ENCODE assay signal across 13 cellular contexts in genomic region chrX:46547857-46548256, GRCh38. TPM values are rescaled to one million over a fixed set of nuclear protein-coding genes. Genes with fewer than 3 reads are reported as not detected.
DNase-seq lines count a peak whose midpoint lies in the region; ATAC-seq, FAIRE-seq and TF ChIP-seq lines count a peak whose summit lies in the region.
"Had no signal": no experiment of that assay in that cellular context is flagged by ENCODE, and none has a peak within 500 bp of the region (broad histone marks: within the 10 kb centered on the region; RNA-seq: fewer than 3 reads in every experiment).

No MANE protein-coding gene starts in this region.

- CTCF ChIA-PET in HCT116 (lab: Charles Lee), result interaction anchor here (1.2 kb wide), 1 partner anchor 211 kb away, joined by 4 read pairs; the partner anchor contains the start of gene SLC9A7

- H3K79me2 ChIP-seq in ACC112 (ENCODE audit: control insufficient read depth, insufficient read depth, low read length, unreplicated experiment), result peaks cover 41% of the 10 kb centered on the region
- peaks cover 52% of the 10 kb centered on the region for H3K79me2 ChIP-seq in HCT116 (ENCODE audit: insufficient read depth, low read length)
- H3K79me2 ChIP-seq in astrocyte (ENCODE audit: insufficient read depth, low read length), result peaks cover 53% of the 10 kb centered on the region

- H3K27ac Mint-ChIP-seq in astrocyte (ENCODE audit: unreplicated experiment) (peak overlapping the region; percentile 98), immature natural killer cell (peak overlapping the region in 1 of 6 donors; percentile 24)
- H3K27ac Mint-ChIP-seq: activated T-helper 2 cell treated with anti-CD3 and anti-CD28 coated beads, Interferon-gamma antibody, Interleukin-2, Interleukin-4, amounts not matched to agents 10 μg/mL and 5 μg/mL and 100 μg/mL, durations not matched to agents 14 hours and 24 hours and 36 hours had no signal

- no peak for TF ChIP-seq CTCF in HCT116 (IDR thresholded peaks at IDR 0.05 in 2 of 3, conservative IDR thresholded peaks at IDR 0.05 in 1 of 3; ENCODE audit: borderline replicate concordance in 1 of 3, insufficient read depth in 1 of 3, low read depth in 2 of 3, low read length in 2 of 3)
- no peak for TF ChIP-seq CTCF in astrocyte (IDR thresholded peaks at IDR 0.05; ENCODE audit: insufficient read depth, low read depth, low read length)

- H3K27me3 ChIP-seq in ACC112 (ENCODE audit: insufficient read depth, low read length) (no peaks in the 10 kb centered on the region), HCT116 (ENCODE audit: insufficient read depth, low read length) (no peaks in the 10 kb centered on the region), astrocyte (ENCODE audit: insufficient read depth, low read length) (no peaks in the 10 kb centered on the region)
- H3K27me3 ChIP-seq: colonic mucosa had no signal

- peak; percentile 90 for FAIRE-seq in astrocyte (lab: Jason Lieb, UNC)

- intact Hi-C loops in HCT116 (cut with micrococcal nuclease), result no loop called here

- H3K36me3 Mint-ChIP-seq in astrocyte (ENCODE audit: low read depth, unreplicated experiment), result peaks cover 8% of the 10 kb centered on the region
- H3K36me3 Mint-ChIP-seq in immature natural killer cell, result no peaks in the 10 kb centered on the region

- POLR2A ChIA-PET in HCT116 (lab: Charles Lee), result interaction anchor here (0.6 kb wide), 1 partner anchor 730 kb away, joined by 3 read pairs; no protein-coding TSS in a partner anchor

- H3K27me3 Mint-ChIP-seq in astrocyte (ENCODE audit: low read depth, unreplicated experiment) (no peaks in the 10 kb centered on the region), immature natural killer cell (ENCODE audit: low read depth in 3 of 3) (peaks cover 10 to 22% (median 12%) of the 10 kb centered on the region in 3 donors)

- H3K9me2 ChIP-seq in HCT116 (ENCODE audit: insufficient read depth), result no peaks in the 10 kb centered on the region

- H3K4me1 ChIP-seq in ACC112 (ENCODE audit: control insufficient read depth, insufficient read depth, low read length, unreplicated experiment), result peaks cover 14% of the 10 kb centered on the region
- H3K4me1 ChIP-seq in HCT116 (ENCODE audit: control insufficient read depth in 1 of 2, insufficient read depth in 2 of 2, low read length in 2 of 2), result peaks cover 23 to 55% of the 10 kb centered on the region in 2 experiments
- H3K4me1 ChIP-seq in astrocyte (ENCODE audit: insufficient read depth, low read length), result peaks cover 12% of the 10 kb centered on the region
- H3K4me1 ChIP-seq: colonic mucosa had no signal

- ATAC-seq in HCT116, result peak; percentile 32; the same call in 1 of the 2 replicates
- ATAC-seq in GM21360 (IDR thresholded peaks at IDR 0.05; ENCODE audit: unreplicated experiment), result no peak

- H3K4me3 ChIP-seq in ACC112 (ENCODE audit: low read depth, low read length) (peak overlapping the region; percentile 65), HCT116 (replicated peaks in 1 of 2; ENCODE audit: low read depth in 1 of 2, low read length in 2 of 2) (0 out of 4 replicates have a peak overlapping the region, but pooled peaks have one; percentile 1 to 15), astrocyte (ENCODE audit: insufficient read depth, low read depth, low read length) (peak overlapping the region; percentile 25)
- H3K4me3 ChIP-seq: colonic mucosa had no signal

- RAD21 ChIA-PET in HCT116 (lab: Charles Lee; ENCODE audit: low non-redundant PET in 1 of 2, low total read pairs in 2 of 2, uncharacterized antibody in 2 of 2, unreplicated experiment in 2 of 2), result no interaction called here

- no peak overlapping the region for H2AFZ ChIP-seq in ACC112 (ENCODE audit: low read length, unreplicated experiment)
- H2AFZ ChIP-seq in HCT116 (ENCODE audit: low read depth, low read length, poor library complexity, severe bottlenecking), result no peak overlapping the region
- no peak overlapping the region for H2AFZ ChIP-seq in astrocyte (ENCODE audit: low read depth, low read length)

- TF ChIP-seq POLR2A in HCT116 (IDR thresholded peaks at IDR 0.05; ENCODE audit: borderline replicate concordance, extremely low read depth, insufficient read depth, insufficient read length), result no peak

- H3K9me3 ChIP-seq in HCT116 (ENCODE audit: control insufficient read depth in 1 of 2, insufficient read depth in 1 of 2, low read depth in 1 of 2, low read length in 2 of 2) (no peaks in the 10 kb centered on the region), astrocyte (ENCODE audit: insufficient read depth, low read depth, low read length) (no peaks in the 10 kb centered on the region)
- H3K9me3 ChIP-seq: colonic mucosa had no signal

- peaks cover 21% of the 10 kb centered on the region for H3K4me1 Mint-ChIP-seq in astrocyte (ENCODE audit: low read depth, unreplicated experiment)
- H3K4me1 Mint-ChIP-seq in immature natural killer cell, result peaks cover 30 to 36% of the 10 kb centered on the region in 2 donors

- peaks cover 2% of the 10 kb centered on the region; the same call in 1 of the 2 replicates for H3K36me3 ChIP-seq in ACC112 (ENCODE audit: insufficient read depth, low read length)
- peaks cover 0 to 5% of the 10 kb centered on the region in 2 experiments; a peak in 1 of 4 replicates for H3K36me3 ChIP-seq in HCT116 (ENCODE audit: control insufficient read depth in 1 of 2, insufficient read depth in 2 of 2, low read length in 2 of 2)
- peaks cover 5% of the 10 kb centered on the region for H3K36me3 ChIP-seq in astrocyte (ENCODE audit: insufficient read depth, low read length)
- H3K36me3 ChIP-seq: colonic mucosa had no signal

- H3K27ac ChIP-seq in ACC112 (ENCODE audit: low read depth, low read length), result peak overlapping the region; percentile 61
- H3K27ac ChIP-seq in HCT116 (ENCODE audit: low read depth, low read length), result peak overlapping the region; percentile 61; the same call in 1 of the 2 replicates
- peak overlapping the region; percentile 73 for H3K27ac ChIP-seq in astrocyte (ENCODE audit: low read depth, low read length)
- H3K27ac ChIP-seq: C4-2B, colonic mucosa had no signal

- H3K9ac ChIP-seq in HCT116 (ENCODE audit: low read length) (no peak overlapping the region), astrocyte (ENCODE audit: low read length) (peak overlapping the region; percentile 39)

- H3K4me3 Mint-ChIP-seq in astrocyte (ENCODE audit: unreplicated experiment) (peak overlapping the region; percentile 62), immature natural killer cell (no peak overlapping the region)

- H4K20me1 ChIP-seq in HCT116 (ENCODE audit: insufficient read depth) (no peaks in the 10 kb centered on the region), astrocyte (ENCODE audit: insufficient read depth, low read length) (no peaks in the 10 kb centered on the region)

- peak; percentile 28 for DNase-seq in HCT116 (ENCODE audit: low read depth, low spot score)
- peak; percentile 86 for DNase-seq in astrocyte (ENCODE audit: low read depth)
- DNase-seq in hepatic stellate cell (ENCODE audit: low spot score), result peak; percentile 23
- no peak for DNase-seq in activated CD4-positive, alpha-beta T cell treated with anti-CD3 and anti-CD28 coated beads for 1 hour
- no peak for DNase-seq in activated CD4-positive, alpha-beta T cell treated with anti-CD3 and anti-CD28 coated beads, Interleukin-2, amount 50 U/mL, for 48 hours
- no peak for DNase-seq in immature natural killer cell
- DNase-seq: activated CD4-positive, alpha-beta T cell treated with anti-CD3 and anti-CD28 coated beads for 4 hours; colonic mucosa; MV-4-11 had no signal

- H3K4me2 ChIP-seq in HCT116 (ENCODE audit: low read length), result peak overlapping the region; percentile 90
- peak overlapping the region; percentile 96 for H3K4me2 ChIP-seq in astrocyte (ENCODE audit: low read length)

- no peak for TF ChIP-seq RAD21 in HCT116 (IDR thresholded peaks at IDR 0.05; ENCODE audit: low read depth)

- H3K9me3 Mint-ChIP-seq in astrocyte (ENCODE audit: unreplicated experiment) (no peaks in the 10 kb centered on the region), immature natural killer cell (peaks cover 0 to 1% (median 0%) of the 10 kb centered on the region in 6 donors)
- H3K9me3 Mint-ChIP-seq: activated T-helper 2 cell treated with anti-CD3 and anti-CD28 coated beads, Interferon-gamma antibody, Interleukin-2, Interleukin-4, amounts not matched to agents 10 μg/mL and 5 μg/mL and 100 μg/mL, durations not matched to agents 14 hours and 24 hours and 36 hours had no signal

- no TSS peak for BruUV-seq in HCT116 (replicated peaks; lab: Mats Ljungman, UMichigan)

TF ChIP-seq in HCT116, 20 proteins besides CTCF, POLR2A, EP300 and RAD21:
- TF ChIP-seq SP1 (IDR thresholded peaks at IDR 0.05; ENCODE audit: low read depth) (0 out of 2 replicates have a peak, but pooled peaks have one; percentile 11), JUND (IDR thresholded peaks at IDR 0.05) (peak; percentile 41; the same call in 1 of the 2 replicates), CBX3 (IDR thresholded peaks at IDR 0.05; ENCODE audit: low read depth) (no peak), FOSL1 (IDR thresholded peaks at IDR 0.05; ENCODE audit: low read depth) (peak; percentile 48)

RNA-seq across cellular contexts. Expression of gene ZNF674, which starts 2.6 kb away (rescaled TPM):
- 5.2 TPM for total RNA-seq in HCT116 (2021; ENCODE audit: unreplicated experiment)
- 4.0 TPM in 2 replicates for polyA plus RNA-seq in HCT116 (2012)
- 4.6 and 5.5 TPM in 2 replicates for total RNA-seq in astrocyte
- under 1 TPM in 2 of 3 donors, not detected in 1; 0.48 to 0.75 TPM for polyA plus RNA-seq in immature natural killer cell

RNA-seq across cellular contexts. Expression of gene CHST7, which starts 25.7 kb away (rescaled TPM):
- total RNA-seq in HCT116 (2021; ENCODE audit: unreplicated experiment), result 7.7 TPM
- 4.3 and 4.5 TPM in 2 replicates for polyA plus RNA-seq in HCT116 (2012)
- 13.8 and 15.4 TPM in 2 replicates for total RNA-seq in astrocyte
- polyA plus RNA-seq in immature natural killer cell, result 1 to 10 TPM; 1.2 to 3.3 (median 3.3) TPM

Comparison
In these comparisons a context has a peak if more than half of its experiments do, and no peak if none do; other contexts are left out.
1. H3K4me3 ChIP-seq: peak in every context shown above with its lines; median percentile 65 in ACC112; 25 in astrocyte; 8 in HCT116.
2. DNase-seq: peak in HCT116 (single experiment), astrocyte (single experiment) and hepatic stellate cell (single experiment); none in activated CD4-positive, alpha-beta T cell treated with anti-CD3 and anti-CD28 coated beads for 1 hour (single experiment), activated CD4-positive, alpha-beta T cell treated with anti-CD3 and anti-CD28 coated beads, Interleukin-2, amount 50 U/mL, for 48 hours (0 of 2) and immature natural killer cell (0 of 3).
3. Peak in every context shown above with its lines, with median percentiles within 50 percentile points of each other: H3K27ac ChIP-seq.